1 cellular context compared by ENCODE assay signal in genomic region chr14:93799617-93800016, GRCh38.
TF ChIP-seq lines count a peak whose summit lies in the region.

No MANE protein-coding gene starts in this region.

TF ChIP-seq in HepG2, 621 proteins besides CTCF, POLR2A, EP300 and RAD21 (continued from another document and continues in another):
- TF ChIP-seq, protein P1, sequence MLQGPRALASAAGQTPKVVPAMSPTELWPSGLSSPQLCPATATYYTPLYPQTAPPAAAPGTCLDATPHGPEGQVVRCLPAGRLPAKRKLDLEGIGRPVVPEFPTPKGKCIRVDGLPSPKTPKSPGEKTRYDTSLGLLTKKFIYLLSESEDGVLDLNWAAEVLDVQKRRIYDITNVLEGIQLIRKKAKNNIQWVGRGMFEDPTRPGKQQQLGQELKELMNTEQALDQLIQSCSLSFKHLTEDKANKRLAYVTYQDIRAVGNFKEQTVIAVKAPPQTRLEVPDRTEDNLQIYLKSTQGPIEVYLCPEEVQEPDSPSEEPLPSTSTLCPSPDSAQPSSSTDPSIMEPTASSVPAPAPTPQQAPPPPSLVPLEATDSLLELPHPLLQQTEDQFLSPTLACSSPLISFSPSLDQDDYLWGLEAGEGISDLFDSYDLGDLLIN (CRISPR knock-in tag; IDR thresholded peaks at IDR 0.05; ENCODE audit: borderline replicate concordance) = no peak
- TF ChIP-seq CREB3 (CRISPR knock-in tag; IDR thresholded peaks at IDR 0.05) (no peak), POLR2AphosphoS5 (IDR thresholded peaks at IDR 0.05; ENCODE audit: low read depth, low read length) (no peak), BCL3 (CRISPR knock-in tag; IDR thresholded peaks at IDR 0.05) (no peak), ZNF253 (CRISPR knock-in tag; IDR thresholded peaks at IDR 0.05; ENCODE audit: borderline replicate concordance) (no peak), MAFK (conservative IDR thresholded peaks at IDR 0.05 in 1 of 2, IDR thresholded peaks at IDR 0.05 in 1 of 2; ENCODE audit: low read length in 2 of 2) (no peak), BHLHE40 (IDR thresholded peaks at IDR 0.05; ENCODE audit: low read length) (no peak), MLLT10 (CRISPR knock-in tag; IDR thresholded peaks at IDR 0.05) (no peak), ZNF331 (CRISPR knock-in tag; IDR thresholded peaks at IDR 0.05) (peak; percentile 14; the same call in 1 of the 2 replicates), SP4 (CRISPR knock-in tag; IDR thresholded peaks at IDR 0.05) (no peak), ZNF143 (CRISPR knock-in tag; IDR thresholded peaks at IDR 0.05) (no peak), TEAD2 (CRISPR knock-in tag; IDR thresholded peaks at IDR 0.05) (no peak), CEBPG (CRISPR knock-in tag; IDR thresholded peaks at IDR 0.05) (0 out of 2 replicates have a peak, but pooled peaks have one; percentile 7), CCAR2 (optimal IDR thresholded peaks at IDR 0.05; ENCODE audit: low read depth, low read length) (no peak), ZNF235 (CRISPR knock-in tag; IDR thresholded peaks at IDR 0.05; ENCODE audit: borderline replicate concordance) (no peak), PBX3 (CRISPR knock-in tag; IDR thresholded peaks at IDR 0.05; ENCODE audit: borderline replicate concordance) (no peak), ZMAT3 (CRISPR knock-in tag; conservative IDR thresholded peaks at IDR 0.05) (0 out of 2 replicates have a peak, but pooled peaks have one; percentile 11), TEAD3 (CRISPR knock-in tag; optimal IDR thresholded peaks at IDR 0.05; ENCODE audit: borderline replicate concordance) (peak; percentile 44), CREB1 (IDR thresholded peaks at IDR 0.05) (no peak), CREB1 (CRISPR knock-in tag; IDR thresholded peaks at IDR 0.05) (no peak), ZNF552 (CRISPR knock-in tag; IDR thresholded peaks at IDR 0.05; ENCODE audit: borderline replicate concordance) (no peak), FOXK1 (CRISPR knock-in tag; IDR thresholded peaks at IDR 0.05; ENCODE audit: borderline replicate concordance, low read depth) (no peak), TOPORS (CRISPR knock-in tag; IDR thresholded peaks at IDR 0.05) (no peak)
- TF ChIP-seq, protein P2, sequence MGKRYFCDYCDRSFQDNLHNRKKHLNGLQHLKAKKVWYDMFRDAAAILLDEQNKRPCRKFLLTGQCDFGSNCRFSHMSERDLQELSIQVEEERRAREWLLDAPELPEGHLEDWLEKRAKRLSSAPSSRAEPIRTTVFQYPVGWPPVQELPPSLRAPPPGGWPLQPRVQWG (CRISPR knock-in tag; IDR thresholded peaks at IDR 0.05; ENCODE audit: borderline replicate concordance, low read depth) = no peak
- TF ChIP-seq, protein P3, sequence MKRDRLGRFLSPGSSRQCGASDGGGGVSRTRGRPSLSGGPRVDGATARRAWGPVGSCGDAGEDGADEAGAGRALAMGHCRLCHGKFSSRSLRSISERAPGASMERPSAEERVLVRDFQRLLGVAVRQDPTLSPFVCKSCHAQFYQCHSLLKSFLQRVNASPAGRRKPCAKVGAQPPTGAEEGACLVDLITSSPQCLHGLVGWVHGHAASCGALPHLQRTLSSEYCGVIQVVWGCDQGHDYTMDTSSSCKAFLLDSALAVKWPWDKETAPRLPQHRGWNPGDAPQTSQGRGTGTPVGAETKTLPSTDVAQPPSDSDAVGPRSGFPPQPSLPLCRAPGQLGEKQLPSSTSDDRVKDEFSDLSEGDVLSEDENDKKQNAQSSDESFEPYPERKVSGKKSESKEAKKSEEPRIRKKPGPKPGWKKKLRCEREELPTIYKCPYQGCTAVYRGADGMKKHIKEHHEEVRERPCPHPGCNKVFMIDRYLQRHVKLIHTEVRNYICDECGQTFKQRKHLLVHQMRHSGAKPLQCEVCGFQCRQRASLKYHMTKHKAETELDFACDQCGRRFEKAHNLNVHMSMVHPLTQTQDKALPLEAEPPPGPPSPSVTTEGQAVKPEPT (CRISPR knock-in tag; IDR thresholded peaks at IDR 0.05; ENCODE audit: low read depth) = no peak
- TF ChIP-seq, protein P4, sequence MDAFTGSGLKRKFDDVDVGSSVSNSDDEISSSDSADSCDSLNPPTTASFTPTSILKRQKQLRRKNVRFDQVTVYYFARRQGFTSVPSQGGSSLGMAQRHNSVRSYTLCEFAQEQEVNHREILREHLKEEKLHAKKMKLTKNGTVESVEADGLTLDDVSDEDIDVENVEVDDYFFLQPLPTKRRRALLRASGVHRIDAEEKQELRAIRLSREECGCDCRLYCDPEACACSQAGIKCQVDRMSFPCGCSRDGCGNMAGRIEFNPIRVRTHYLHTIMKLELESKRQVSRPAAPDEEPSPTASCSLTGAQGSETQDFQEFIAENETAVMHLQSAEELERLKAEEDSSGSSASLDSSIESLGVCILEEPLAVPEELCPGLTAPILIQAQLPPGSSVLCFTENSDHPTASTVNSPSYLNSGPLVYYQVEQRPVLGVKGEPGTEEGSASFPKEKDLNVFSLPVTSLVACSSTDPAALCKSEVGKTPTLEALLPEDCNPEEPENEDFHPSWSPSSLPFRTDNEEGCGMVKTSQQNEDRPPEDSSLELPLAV (CRISPR knock-in tag; conservative IDR thresholded peaks at IDR 0.05; ENCODE audit: low read depth) = no peak
- TF ChIP-seq, protein P5, sequence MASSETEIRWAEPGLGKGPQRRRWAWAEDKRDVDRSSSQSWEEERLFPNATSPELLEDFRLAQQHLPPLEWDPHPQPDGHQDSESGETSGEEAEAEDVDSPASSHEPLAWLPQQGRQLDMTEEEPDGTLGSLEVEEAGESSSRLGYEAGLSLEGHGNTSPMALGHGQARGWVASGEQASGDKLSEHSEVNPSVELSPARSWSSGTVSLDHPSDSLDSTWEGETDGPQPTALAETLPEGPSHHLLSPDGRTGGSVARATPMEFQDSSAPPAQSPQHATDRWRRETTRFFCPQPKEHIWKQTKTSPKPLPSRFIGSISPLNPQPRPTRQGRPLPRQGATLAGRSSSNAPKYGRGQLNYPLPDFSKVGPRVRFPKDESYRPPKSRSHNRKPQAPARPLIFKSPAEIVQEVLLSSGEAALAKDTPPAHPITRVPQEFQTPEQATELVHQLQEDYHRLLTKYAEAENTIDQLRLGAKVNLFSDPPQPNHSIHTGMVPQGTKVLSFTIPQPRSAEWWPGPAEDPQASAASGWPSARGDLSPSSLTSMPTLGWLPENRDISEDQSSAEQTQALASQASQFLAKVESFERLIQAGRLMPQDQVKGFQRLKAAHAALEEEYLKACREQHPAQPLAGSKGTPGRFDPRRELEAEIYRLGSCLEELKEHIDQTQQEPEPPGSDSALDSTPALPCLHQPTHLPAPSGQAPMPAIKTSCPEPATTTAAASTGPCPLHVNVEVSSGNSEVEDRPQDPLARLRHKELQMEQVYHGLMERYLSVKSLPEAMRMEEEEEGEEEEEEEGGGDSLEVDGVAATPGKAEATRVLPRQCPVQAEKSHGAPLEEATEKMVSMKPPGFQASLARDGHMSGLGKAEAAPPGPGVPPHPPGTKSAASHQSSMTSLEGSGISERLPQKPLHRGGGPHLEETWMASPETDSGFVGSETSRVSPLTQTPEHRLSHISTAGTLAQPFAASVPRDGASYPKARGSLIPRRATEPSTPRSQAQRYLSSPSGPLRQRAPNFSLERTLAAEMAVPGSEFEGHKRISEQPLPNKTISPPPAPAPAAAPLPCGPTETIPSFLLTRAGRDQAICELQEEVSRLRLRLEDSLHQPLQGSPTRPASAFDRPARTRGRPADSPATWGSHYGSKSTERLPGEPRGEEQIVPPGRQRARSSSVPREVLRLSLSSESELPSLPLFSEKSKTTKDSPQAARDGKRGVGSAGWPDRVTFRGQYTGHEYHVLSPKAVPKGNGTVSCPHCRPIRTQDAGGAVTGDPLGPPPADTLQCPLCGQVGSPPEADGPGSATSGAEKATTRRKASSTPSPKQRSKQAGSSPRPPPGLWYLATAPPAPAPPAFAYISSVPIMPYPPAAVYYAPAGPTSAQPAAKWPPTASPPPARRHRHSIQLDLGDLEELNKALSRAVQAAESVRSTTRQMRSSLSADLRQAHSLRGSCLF (CRISPR knock-in tag; IDR thresholded peaks at IDR 0.05; ENCODE audit: borderline replicate concordance) = no peak
- TF ChIP-seq, protein P6, sequence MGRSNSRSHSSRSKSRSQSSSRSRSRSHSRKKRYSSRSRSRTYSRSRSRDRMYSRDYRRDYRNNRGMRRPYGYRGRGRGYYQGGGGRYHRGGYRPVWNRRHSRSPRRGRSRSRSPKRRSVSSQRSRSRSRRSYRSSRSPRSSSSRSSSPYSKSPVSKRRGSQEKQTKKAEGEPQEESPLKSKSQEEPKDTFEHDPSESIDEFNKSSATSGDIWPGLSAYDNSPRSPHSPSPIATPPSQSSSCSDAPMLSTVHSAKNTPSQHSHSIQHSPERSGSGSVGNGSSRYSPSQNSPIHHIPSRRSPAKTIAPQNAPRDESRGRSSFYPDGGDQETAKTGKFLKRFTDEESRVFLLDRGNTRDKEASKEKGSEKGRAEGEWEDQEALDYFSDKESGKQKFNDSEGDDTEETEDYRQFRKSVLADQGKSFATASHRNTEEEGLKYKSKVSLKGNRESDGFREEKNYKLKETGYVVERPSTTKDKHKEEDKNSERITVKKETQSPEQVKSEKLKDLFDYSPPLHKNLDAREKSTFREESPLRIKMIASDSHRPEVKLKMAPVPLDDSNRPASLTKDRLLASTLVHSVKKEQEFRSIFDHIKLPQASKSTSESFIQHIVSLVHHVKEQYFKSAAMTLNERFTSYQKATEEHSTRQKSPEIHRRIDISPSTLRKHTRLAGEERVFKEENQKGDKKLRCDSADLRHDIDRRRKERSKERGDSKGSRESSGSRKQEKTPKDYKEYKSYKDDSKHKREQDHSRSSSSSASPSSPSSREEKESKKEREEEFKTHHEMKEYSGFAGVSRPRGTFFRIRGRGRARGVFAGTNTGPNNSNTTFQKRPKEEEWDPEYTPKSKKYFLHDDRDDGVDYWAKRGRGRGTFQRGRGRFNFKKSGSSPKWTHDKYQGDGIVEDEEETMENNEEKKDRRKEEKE (IDR thresholded peaks at IDR 0.05) = no peak
- TF ChIP-seq, protein P7, sequence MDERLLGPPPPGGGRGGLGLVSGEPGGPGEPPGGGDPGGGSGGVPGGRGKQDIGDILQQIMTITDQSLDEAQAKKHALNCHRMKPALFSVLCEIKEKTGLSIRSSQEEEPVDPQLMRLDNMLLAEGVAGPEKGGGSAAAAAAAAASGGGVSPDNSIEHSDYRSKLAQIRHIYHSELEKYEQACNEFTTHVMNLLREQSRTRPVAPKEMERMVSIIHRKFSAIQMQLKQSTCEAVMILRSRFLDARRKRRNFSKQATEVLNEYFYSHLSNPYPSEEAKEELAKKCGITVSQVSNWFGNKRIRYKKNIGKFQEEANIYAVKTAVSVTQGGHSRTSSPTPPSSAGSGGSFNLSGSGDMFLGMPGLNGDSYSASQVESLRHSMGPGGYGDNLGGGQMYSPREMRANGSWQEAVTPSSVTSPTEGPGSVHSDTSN (CRISPR knock-in tag; IDR thresholded peaks at IDR 0.05) = no peak
- TF ChIP-seq, protein P8, sequence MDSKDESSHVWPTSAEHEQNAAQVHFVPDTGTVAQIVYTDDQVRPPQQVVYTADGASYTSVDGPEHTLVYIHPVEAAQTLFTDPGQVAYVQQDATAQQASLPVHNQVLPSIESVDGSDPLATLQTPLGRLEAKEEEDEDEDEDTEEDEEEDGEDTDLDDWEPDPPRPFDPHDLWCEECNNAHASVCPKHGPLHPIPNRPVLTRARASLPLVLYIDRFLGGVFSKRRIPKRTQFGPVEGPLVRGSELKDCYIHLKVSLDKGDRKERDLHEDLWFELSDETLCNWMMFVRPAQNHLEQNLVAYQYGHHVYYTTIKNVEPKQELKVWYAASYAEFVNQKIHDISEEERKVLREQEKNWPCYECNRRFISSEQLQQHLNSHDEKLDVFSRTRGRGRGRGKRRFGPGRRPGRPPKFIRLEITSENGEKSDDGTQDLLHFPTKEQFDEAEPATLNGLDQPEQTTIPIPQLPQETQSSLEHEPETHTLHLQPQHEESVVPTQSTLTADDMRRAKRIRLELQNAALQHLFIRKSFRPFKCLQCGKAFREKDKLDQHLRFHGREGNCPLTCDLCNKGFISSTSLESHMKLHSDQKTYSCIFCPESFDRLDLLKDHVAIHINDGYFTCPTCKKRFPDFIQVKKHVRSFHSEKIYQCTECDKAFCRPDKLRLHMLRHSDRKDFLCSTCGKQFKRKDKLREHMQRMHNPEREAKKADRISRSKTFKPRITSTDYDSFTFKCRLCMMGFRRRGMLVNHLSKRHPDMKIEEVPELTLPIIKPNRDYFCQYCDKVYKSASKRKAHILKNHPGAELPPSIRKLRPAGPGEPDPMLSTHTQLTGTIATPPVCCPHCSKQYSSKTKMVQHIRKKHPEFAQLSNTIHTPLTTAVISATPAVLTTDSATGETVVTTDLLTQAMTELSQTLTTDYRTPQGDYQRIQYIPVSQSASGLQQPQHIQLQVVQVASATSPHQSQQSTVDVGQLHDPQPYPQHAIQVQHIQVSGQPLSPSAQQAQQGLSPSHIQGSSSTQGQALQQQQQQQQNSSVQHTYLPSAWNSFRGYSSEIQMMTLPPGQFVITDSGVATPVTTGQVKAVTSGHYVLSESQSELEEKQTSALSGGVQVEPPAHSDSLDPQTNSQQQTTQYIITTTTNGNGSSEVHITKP (CRISPR knock-in tag; IDR thresholded peaks at IDR 0.05; ENCODE audit: low read depth) = no peak
